Comparison of ENCODE assay signal across 8 cellular contexts in the genomic region with DNA sequence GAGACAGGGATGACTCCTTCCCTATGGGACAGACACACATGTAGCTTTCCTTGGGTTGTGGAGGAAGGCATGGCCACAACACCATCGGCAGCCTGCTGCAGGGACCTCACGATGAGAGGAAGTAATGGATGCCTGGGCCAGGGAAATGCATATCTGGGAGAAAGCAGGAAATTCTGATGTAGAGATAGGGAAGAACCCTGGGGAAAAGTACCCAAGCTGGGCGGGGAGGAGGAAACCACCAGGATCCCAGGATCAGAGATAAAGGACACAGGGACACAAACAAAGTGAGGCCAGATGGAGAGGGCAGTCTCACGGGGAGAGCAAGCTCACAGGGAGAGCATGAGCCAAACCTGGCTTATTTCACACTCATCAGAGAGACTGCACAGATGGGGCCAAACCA.
A peak's percentile ranks its signal among the peaks of the same experiment; 100 is the strongest.
DNase-seq lines count a peak whose midpoint lies in the region; FAIRE-seq and TF ChIP-seq lines count a peak whose summit lies in the region.
"Not testable (repeated sequence)": the region's sequence is repeated elsewhere in the genome, so short reads cannot be mapped to it uniquely, and the experiment has no call there.

No MANE protein-coding gene starts in this region.

- H3K4me3 Mint-ChIP-seq in activated CD4-positive, alpha-beta T cell treated with anti-CD3 and anti-CD28 coated beads, Interleukin-2, amount 10 ng/mL, durations not matched to agents 7 days and 5 days; astrocyte (ENCODE audit: unreplicated experiment): not testable (repeated sequence)

- H3K27ac ChIP-seq in SK-N-SH (ENCODE audit: low read depth in 2 of 2, low read length in 1 of 2) (peak overlapping the region in 1 of 2 experiments; percentile 56; a peak in 2 of 4 replicates), astrocyte (ENCODE audit: low read depth, low read length) (peak overlapping the region; percentile 44), endothelial cell of umbilical vein (ENCODE audit: insufficient read depth, low read depth, low read length) (peak overlapping the region; percentile 95)

- H3K9ac ChIP-seq in SK-N-SH; astrocyte (ENCODE audit: low read length); endothelial cell of umbilical vein (replicated peaks; ENCODE audit: extremely low read depth, insufficient read depth, low read length): not testable (repeated sequence)

- BruUV-seq in endothelial cell of umbilical vein (replicated peaks; lab: Mats Ljungman, UMichigan): not testable (repeated sequence)

- TF ChIP-seq EP300 in SK-N-SH (IDR thresholded peaks at IDR 0.05; ENCODE audit: borderline replicate concordance in 1 of 2, low read depth in 1 of 2, low read length in 1 of 2): not testable (repeated sequence)

- DNase-seq in A172 (ENCODE audit: low spot score): peak; percentile 48
- peak; percentile 5 for DNase-seq in DMS 273 (lab: John Stamatoyannopoulos, UW; ENCODE audit: unreplicated experiment)
- peak; percentile 1 for DNase-seq in NCI-H2171 treated with DMSO at 0.1 percent for 48 hours (lab: John Stamatoyannopoulos, UW)
- DNase-seq in SK-N-SH; activated CD4-positive, alpha-beta T cell treated with anti-CD3 and anti-CD28 coated beads, Interleukin-2, amount 10 ng/mL, durations not matched to agents 7 days and 5 days; astrocyte (ENCODE audit: low read depth): not testable (repeated sequence)
- DNase-seq in endothelial cell of umbilical vein (ENCODE audit: low read depth, low spot score): peak; percentile 49
- DNase-seq in lung microvascular endothelial cell (ENCODE audit: low read depth in 2 of 2): peak; percentile 62 to 65

- H3K36me3 Mint-ChIP-seq in activated CD4-positive, alpha-beta T cell treated with anti-CD3 and anti-CD28 coated beads, Interleukin-2, amount 10 ng/mL, durations not matched to agents 7 days and 5 days (ENCODE audit: low read depth); astrocyte (ENCODE audit: low read depth, unreplicated experiment): not testable (repeated sequence)

- H3K79me2 ChIP-seq in SK-N-SH (ENCODE audit: insufficient read depth); astrocyte (ENCODE audit: insufficient read depth, low read length); endothelial cell of umbilical vein (ENCODE audit: control insufficient read depth, insufficient read depth, low read length): not testable (repeated sequence)

- H3K27me3 ChIP-seq in SK-N-SH (ENCODE audit: insufficient read depth); astrocyte (ENCODE audit: insufficient read depth, low read length); endothelial cell of umbilical vein (ENCODE audit: control insufficient read depth in 2 of 2, insufficient read depth in 2 of 2, low read length in 2 of 2): not testable (repeated sequence)

- not testable (repeated sequence) for H3K9me2 ChIP-seq in SK-N-SH

- peak overlapping the region; percentile 51; the same call in 1 of the 2 replicates for H3K4me2 ChIP-seq in SK-N-SH
- H3K4me2 ChIP-seq in astrocyte (ENCODE audit: low read length): peak overlapping the region; percentile 40
- H3K4me2 ChIP-seq in endothelial cell of umbilical vein (ENCODE audit: insufficient read depth, low read length): peak overlapping the region; percentile 35

- H3K4me1 Mint-ChIP-seq in activated CD4-positive, alpha-beta T cell treated with anti-CD3 and anti-CD28 coated beads, Interleukin-2, amount 10 ng/mL, durations not matched to agents 7 days and 5 days: peaks cover 11% of the 10 kb centered on the region
- H3K4me1 Mint-ChIP-seq in astrocyte (ENCODE audit: low read depth, unreplicated experiment): not testable (repeated sequence)

- dilution Hi-C loops in endothelial cell of umbilical vein (cut with MboI; ENCODE audit: extremely low pct_ligation_motif_present, low sequenced_read_pairs): not testable (repeated sequence)

- CTCF ChIA-PET in SK-N-SH (lab: Yijun Ruan, JAX); activated CD4-positive, alpha-beta T cell treated with anti-CD3 and anti-CD28 coated beads, Interleukin-2, amount 10 ng/mL, durations not matched to agents 7 days and 5 days (lab: Charles Lee); endothelial cell of umbilical vein (lab: Charles Lee): not testable (repeated sequence)

- H3K27me3 Mint-ChIP-seq in activated CD4-positive, alpha-beta T cell treated with anti-CD3 and anti-CD28 coated beads, Interleukin-2, amount 10 ng/mL, durations not matched to agents 7 days and 5 days; astrocyte (ENCODE audit: low read depth, unreplicated experiment): not testable (repeated sequence)

- H3K9me3 Mint-ChIP-seq in activated CD4-positive, alpha-beta T cell treated with anti-CD3 and anti-CD28 coated beads, Interleukin-2, amount 10 ng/mL, durations not matched to agents 7 days and 5 days; astrocyte (ENCODE audit: unreplicated experiment): not testable (repeated sequence)

- WGBS in SK-N-SH (ENCODE audit: low lambda C conversion rate): 14% methylated on average over 3 of the region's 4 CpGs

- H3K4me3 ChIP-seq in SK-N-SH (ENCODE audit: low read depth in 2 of 2, low read length in 1 of 2); astrocyte (ENCODE audit: insufficient read depth, low read depth, low read length); endothelial cell of umbilical vein (replicated peaks in 1 of 3; ENCODE audit: insufficient read depth in 1 of 3, low read depth in 1 of 3, low read length in 3 of 3): not testable (repeated sequence)

- not testable (repeated sequence) for H3K9me3 ChIP-seq in SK-N-SH; astrocyte (ENCODE audit: insufficient read depth, low read depth, low read length); endothelial cell of umbilical vein (replicated peaks; ENCODE audit: control insufficient read depth, insufficient read depth, low read length)

- TF ChIP-seq POLR2A in endothelial cell of umbilical vein (IDR thresholded peaks at IDR 0.05; ENCODE audit: low read depth, low read length): not testable (repeated sequence)

- peak overlapping the region; percentile 85; the same call in 1 of the 2 replicates for H2AFZ ChIP-seq in SK-N-SH (ENCODE audit: low read depth)
- not testable (repeated sequence) for H2AFZ ChIP-seq in astrocyte (ENCODE audit: low read depth, low read length); endothelial cell of umbilical vein (ENCODE audit: low read depth, low read length)

- not testable (repeated sequence) for H4K20me1 ChIP-seq in SK-N-SH (ENCODE audit: insufficient read depth); astrocyte (ENCODE audit: insufficient read depth, low read length); endothelial cell of umbilical vein (replicated peaks; ENCODE audit: control insufficient read depth, extremely low read depth, insufficient read depth, low read length)

- H3K4me1 ChIP-seq in SK-N-SH (ENCODE audit: control insufficient read depth in 1 of 2, insufficient read depth in 2 of 2, low read depth in 1 of 2, low read length in 1 of 2); astrocyte (ENCODE audit: insufficient read depth, low read length); endothelial cell of umbilical vein (ENCODE audit: control insufficient read depth, extremely low read depth, insufficient read depth, low read length): not testable (repeated sequence)

- FAIRE-seq in astrocyte (lab: Jason Lieb, UNC); endothelial cell of umbilical vein (lab: Jason Lieb, UNC): not testable (repeated sequence)

- not testable (repeated sequence) for H3F3A ChIP-seq in SK-N-SH (replicated peaks; ENCODE audit: insufficient read depth)

- POLR2A ChIA-PET in SK-N-SH (lab: Yijun Ruan, JAX); activated CD4-positive, alpha-beta T cell treated with anti-CD3 and anti-CD28 coated beads, Interleukin-2, amount 10 ng/mL, durations not matched to agents 7 days and 5 days (lab: Charles Lee); endothelial cell of umbilical vein (lab: Charles Lee): not testable (repeated sequence)

- TF ChIP-seq RAD21 in SK-N-SH (IDR thresholded peaks at IDR 0.05; ENCODE audit: low read length): not testable (repeated sequence)

- not testable (repeated sequence) for TF ChIP-seq CTCF in SK-N-SH (IDR thresholded peaks at IDR 0.05); astrocyte (IDR thresholded peaks at IDR 0.05; ENCODE audit: insufficient read depth, low read depth, low read length); endothelial cell of umbilical vein (IDR thresholded peaks at IDR 0.05; ENCODE audit: extremely low read depth in 1 of 2, insufficient read depth in 1 of 2, low read depth in 1 of 2, low read length in 2 of 2)

- H3K36me3 ChIP-seq in SK-N-SH (replicated peaks in 1 of 2; ENCODE audit: control insufficient read depth in 1 of 2, insufficient read depth in 2 of 2, low read length in 1 of 2); astrocyte (ENCODE audit: insufficient read depth, low read length); endothelial cell of umbilical vein (ENCODE audit: control insufficient read depth in 2 of 2, extremely low read depth in 1 of 2, insufficient read depth in 2 of 2, low read length in 2 of 2): not testable (repeated sequence)

- H3K27ac Mint-ChIP-seq in activated CD4-positive, alpha-beta T cell treated with anti-CD3 and anti-CD28 coated beads, Interleukin-2, amount 10 ng/mL, durations not matched to agents 7 days and 5 days: peak overlapping the region; percentile 43
- peak overlapping the region; percentile 42 for H3K27ac Mint-ChIP-seq in astrocyte (ENCODE audit: unreplicated experiment)

- intact Hi-C loops in endothelial cell of umbilical vein (cut with micrococcal nuclease): not testable (repeated sequence)

- not testable (repeated sequence) for H3K9me1 ChIP-seq in endothelial cell of umbilical vein (replicated peaks; ENCODE audit: control insufficient read depth, extremely low read depth, insufficient read depth, low read length)

TF ChIP-seq in endothelial cell of umbilical vein, 7 proteins besides CTCF, POLR2A, EP300 and RAD21:
- TF ChIP-seq JUN (IDR thresholded peaks at IDR 0.05; ENCODE audit: borderline replicate concordance, insufficient read depth, insufficient read length, low read depth) (peak; percentile 57), GATA2 (IDR thresholded peaks at IDR 0.05; ENCODE audit: insufficient read depth, insufficient read length, low read depth, low read length) (peak; percentile 57)
TF ChIP-seq in endothelial cell of umbilical vein: peak in this region for 2; not testable (repeated sequence) for 5.
